In genomic region chr16:84737192-84737591, GRCh38 we compare ENCODE assay signal across 24 cellular contexts. TPM values are rescaled to one million over a fixed set of nuclear protein-coding genes. Genes with fewer than 3 reads are reported as not detected.
DNase-seq lines count a peak whose midpoint lies in the region; ATAC-seq and TF ChIP-seq lines count a peak whose summit lies in the region.
"Had no signal": no experiment of that assay in that cellular context is flagged by ENCODE, and none has a peak within 500 bp of the region (broad histone marks: within the 10 kb centered on the region; RNA-seq: fewer than 3 reads in every experiment).

No MANE protein-coding gene starts in this region.

- H3K9ac ChIP-seq in mucosa of rectum (ENCODE audit: low read depth in 1 of 2, low read length in 2 of 2) = peak overlapping the region; percentile 38
- H3K9ac ChIP-seq: KMS-11 had no signal

- H3K27me3 ChIP-seq in left ventricle myocardium inferior (ENCODE audit: low read depth) (no peaks in the 10 kb centered on the region), mucosa of rectum (ENCODE audit: control insufficient read depth in 2 of 2, insufficient read depth in 2 of 2, low read length in 2 of 2) (no peaks in the 10 kb centered on the region)
- H3K27me3 ChIP-seq: foreskin keratinocyte, upper lobe of right lung had no signal

- H3K4me1 Mint-ChIP-seq in WTC11 = peaks cover 88% of the 10 kb centered on the region

- peaks cover 77% of the 10 kb centered on the region for H3K4me1 ChIP-seq in left ventricle myocardium inferior
- H3K4me1 ChIP-seq in mucosa of rectum (ENCODE audit: control insufficient read depth in 2 of 2, insufficient read depth in 2 of 2, low read length in 2 of 2) = peaks cover 36 to 39% of the 10 kb centered on the region in 2 donors

- H3K36me3 ChIP-seq in left ventricle myocardium inferior (peaks cover 9% of the 10 kb centered on the region), mucosa of rectum (ENCODE audit: control insufficient read depth in 2 of 2, insufficient read depth in 2 of 2, low read length in 2 of 2) (peaks cover 3 to 5% of the 10 kb centered on the region in 2 donors)

- no peak overlapping the region for H3K4me3 Mint-ChIP-seq in WTC11
- H3K4me3 Mint-ChIP-seq: activated CD4-positive, alpha-beta T cell treated with anti-CD3 and anti-CD28 coated beads, Interleukin-2, amount 10 ng/mL, durations not matched to agents 24 days and 14 days; activated CD8-positive, alpha-beta memory T cell treated with anti-CD3 and anti-CD28 coated beads, Interleukin-2, amount 10 ng/mL, durations not matched to agents 7 days and 5 days; activated naive CD8-positive, alpha-beta T cell treated with anti-CD3 and anti-CD28 coated beads for 36 hours; activated T-helper 17 cell treated with anti-CD3 and anti-CD28 coated beads, Interleukin-2, amount 50 U/mL, for 72 hours; stimulated activated naive CD8-positive, alpha-beta T cell treated with anti-CD3 and anti-CD28 coated beads, Interleukin-15, amount 100 ng/mL, for 72 hours had no signal

- peak overlapping the region; percentile 93 for H3K27ac Mint-ChIP-seq in WTC11
- H3K27ac Mint-ChIP-seq: stimulated activated naive CD8-positive, alpha-beta T cell treated with anti-CD3 and anti-CD28 coated beads, Interleukin-15, amount 100 ng/mL, for 72 hours had no signal

- ATAC-seq in left ventricle myocardium superior = no peak
- no peak for ATAC-seq in WTC11
- no peak for ATAC-seq in HG02840 (IDR thresholded peaks at IDR 0.05; ENCODE audit: low FRiP score, unreplicated experiment)
- no peak for ATAC-seq in GM18517 (IDR thresholded peaks at IDR 0.05; ENCODE audit: unreplicated experiment)
- ATAC-seq: activated CD8-positive, alpha-beta memory T cell treated with anti-CD3 and anti-CD28 coated beads, Interleukin-2, amount 10 ng/mL, durations not matched to agents 7 days and 5 days; activated T-helper 17 cell treated with anti-CD3 and anti-CD28 coated beads, Interleukin-2, amount 50 U/mL, for 72 hours; foreskin keratinocyte; T-cell had no signal

- no peaks in the 10 kb centered on the region for H3K9me3 Mint-ChIP-seq in WTC11
- H3K9me3 Mint-ChIP-seq: activated CD4-positive, alpha-beta T cell treated with anti-CD3 and anti-CD28 coated beads, Interleukin-2, amount 10 ng/mL, durations not matched to agents 24 days and 14 days; activated naive CD8-positive, alpha-beta T cell treated with anti-CD3 and anti-CD28 coated beads for 36 hours; activated T-helper 17 cell treated with anti-CD3 and anti-CD28 coated beads, Interleukin-2, amount 50 U/mL, for 72 hours; stimulated activated naive CD8-positive, alpha-beta T cell treated with anti-CD3 and anti-CD28 coated beads, Interleukin-15, amount 100 ng/mL, for 72 hours; T-cell had no signal

- POLR2A ChIA-PET in WTC11 (lab: Charles Lee) = no interaction called here

- H3K27ac ChIP-seq in left ventricle myocardium inferior (replicated peaks) (peak overlapping the region; percentile 76), mucosa of rectum (ENCODE audit: low read depth in 2 of 2, low read length in 2 of 2) (peak overlapping the region; percentile 80 to 87)
- H3K27ac ChIP-seq: foreskin keratinocyte, upper lobe of right lung had no signal

- 0 out of 2 replicates have a peak, but pooled peaks cover 3% of the 10 kb centered on the region for H3K36me3 Mint-ChIP-seq in WTC11

- no peaks in the 10 kb centered on the region for H3K27me3 Mint-ChIP-seq in WTC11 (ENCODE audit: low read depth)
- H3K27me3 Mint-ChIP-seq: activated CD4-positive, alpha-beta T cell treated with anti-CD3 and anti-CD28 coated beads, Interleukin-2, amount 10 ng/mL, durations not matched to agents 24 days and 14 days; activated CD8-positive, alpha-beta memory T cell treated with anti-CD3 and anti-CD28 coated beads, Interleukin-2, amount 10 ng/mL, durations not matched to agents 7 days and 5 days; activated naive CD8-positive, alpha-beta T cell treated with anti-CD3 and anti-CD28 coated beads for 36 hours; activated T-helper 17 cell treated with anti-CD3 and anti-CD28 coated beads, Interleukin-2, amount 50 U/mL, for 72 hours; stimulated activated naive CD8-positive, alpha-beta T cell treated with anti-CD3 and anti-CD28 coated beads, Interleukin-15, amount 100 ng/mL, for 72 hours; T-cell had no signal

- no peak for TF ChIP-seq CTCF in left ventricle myocardium inferior (IDR thresholded peaks at IDR 0.05; ENCODE audit: borderline replicate concordance)
- TF ChIP-seq CTCF in WTC11 (IDR thresholded peaks at IDR 0.05) = no peak

- CTCF ChIA-PET in WTC11 (lab: Charles Lee) = interaction anchor here (0.6 to 6.1 kb wide), 17 partner anchors 10 to 1699 kb away, joined by 3 to 86 read pairs (median 8); no protein-coding TSS in a partner anchor

- H3K4me3 ChIP-seq in left ventricle myocardium inferior = no peak overlapping the region
- peak overlapping the region in 1 of 2 donors; percentile 8 for H3K4me3 ChIP-seq in mucosa of rectum (ENCODE audit: low read length in 2 of 2)
- H3K4me3 ChIP-seq: HAP-1, upper lobe of right lung had no signal

- intact Hi-C loops in left ventricle myocardium inferior (cut with micrococcal nuclease) = no loop called here
- intact Hi-C loops in left ventricle myocardium superior (cut with micrococcal nuclease) = no loop called here

- DNase-seq in left ventricle myocardium inferior = no peak
- no peak for DNase-seq in left ventricle myocardium superior
- DNase-seq in WTC11 (ENCODE audit: low spot score) = no peak
- no peak for DNase-seq in CD1c-positive myeloid dendritic cell (ENCODE audit: extremely low spot score)
- DNase-seq in GF-D8 (lab: John Stamatoyannopoulos, UW) = no peak
- DNase-seq: ACHN; activated CD4-positive, alpha-beta T cell treated with anti-CD3 and anti-CD28 coated beads, Interleukin-2, amount 10 ng/mL, durations not matched to agents 24 days and 14 days; activated CD8-positive, alpha-beta memory T cell treated with anti-CD3 and anti-CD28 coated beads, Interleukin-2, amount 10 ng/mL, durations not matched to agents 7 days and 5 days; activated naive CD8-positive, alpha-beta T cell treated with anti-CD3 and anti-CD28 coated beads for 36 hours; effector CD4-positive, alpha-beta T cell; foreskin keratinocyte; hippocampal formation; NCI-H187 treated with DMSO at 0.1 percent for 48 hours; NCI-H226; stimulated activated CD4-positive, alpha-beta T cell treated with anti-CD3 and anti-CD28 coated beads, Interleukin-4, amount 100 ng/mL, for 4 hours; stimulated activated naive CD8-positive, alpha-beta T cell treated with anti-CD3 and anti-CD28 coated beads, Interleukin-15, amount 100 ng/mL, for 72 hours; T-cell had no signal

- no peaks in the 10 kb centered on the region for H3K9me3 ChIP-seq in left ventricle myocardium inferior (replicated peaks)
- no peaks in the 10 kb centered on the region for H3K9me3 ChIP-seq in mucosa of rectum (ENCODE audit: control insufficient read depth in 2 of 2, low read length in 2 of 2)
- H3K9me3 ChIP-seq: HAP-1, upper lobe of right lung had no signal

TF ChIP-seq in WTC11, 78 proteins besides CTCF, POLR2A, EP300 and RAD21 (continues in another document):
- no peak for TF ChIP-seq NFYB (CRISPR knock-in tag; conservative IDR thresholded peaks at IDR 0.05; ENCODE audit: low read depth)
- TF ChIP-seq NR3C1 (CRISPR knock-in tag; conservative IDR thresholded peaks at IDR 0.05; ENCODE audit: low read depth) = no peak
- no peak for TF ChIP-seq SMAD3 (CRISPR knock-in tag; IDR thresholded peaks at IDR 0.05; ENCODE audit: borderline replicate concordance)
- TF ChIP-seq ZSCAN18 (CRISPR knock-in tag; IDR thresholded peaks at IDR 0.05) = no peak
- TF ChIP-seq ZNF281 (CRISPR knock-in tag; IDR thresholded peaks at IDR 0.05) = no peak
- no peak for TF ChIP-seq JAZF1 (CRISPR knock-in tag; IDR thresholded peaks at IDR 0.05)
- TF ChIP-seq ZMAT4 (CRISPR knock-in tag; IDR thresholded peaks at IDR 0.05) = no peak
- TF ChIP-seq TEAD1 (CRISPR knock-in tag; IDR thresholded peaks at IDR 0.05) = no peak
- TF ChIP-seq SMAD4 (CRISPR knock-in tag; IDR thresholded peaks at IDR 0.05) = no peak
- no peak for TF ChIP-seq TEAD4 (CRISPR knock-in tag; IDR thresholded peaks at IDR 0.05)

RNA-seq across cellular contexts. Expression of gene USP10, which starts 37.4 kb away (rescaled TPM):
- total RNA-seq in left ventricle myocardium inferior (66.7 TPM), left ventricle myocardium superior (74.5 TPM), WTC11 (2021) (138 to 152 TPM (median 139 TPM) in 3 replicates)
